In genomic region chr4:20480161-20480947, GRCh38 we compare ENCODE assay signal across 26 cellular contexts.
"Had no signal": no experiment of that assay in that cellular context is flagged by ENCODE, and none has a peak within 500 bp of the region (broad histone marks: within the 10 kb centered on the region; RNA-seq: fewer than 3 reads in every experiment).

No MANE protein-coding gene starts in this region.

- H3K36me3 ChIP-seq: esophagus squamous epithelium, gastrocnemius medialis, heart left ventricle, right atrium auricular region, spleen had no signal

- H3K27ac Mint-ChIP-seq: activated CD4-positive, alpha-beta memory T cell treated with anti-CD3 and anti-CD28 coated beads for 36 hours; activated naive CD4-positive, alpha-beta T cell treated with anti-CD3 and anti-CD28 coated beads for 36 hours; activated naive CD8-positive, alpha-beta T cell treated with anti-CD3 and anti-CD28 coated beads, Interleukin-2, amount 10 ng/mL, durations not matched to agents 7 days and 5 days; activated T-cell treated with anti-CD3 and anti-CD28 coated beads, Interleukin-2, amount 50 U/mL, for 72 hours; endodermal cell; memory B cell; naive B cell; progenitor cell of endocrine pancreas had no signal

- H3K27ac ChIP-seq: coronary artery, esophagus squamous epithelium, gastrocnemius medialis, heart left ventricle, right atrium auricular region, spleen, testis, uterus had no signal

- H3K4me1 Mint-ChIP-seq: activated naive CD8-positive, alpha-beta T cell treated with anti-CD3 and anti-CD28 coated beads, Interleukin-2, amount 10 ng/mL, durations not matched to agents 7 days and 5 days; endodermal cell; memory B cell; naive B cell had no signal

- H3K4me3 ChIP-seq: coronary artery, esophagus squamous epithelium, gastrocnemius medialis, heart left ventricle, mucosa of descending colon, right atrium auricular region, spleen, testis, uterus had no signal

- H3K27me3 ChIP-seq: esophagus squamous epithelium, gastrocnemius medialis, heart left ventricle, right atrium auricular region, spleen, testis, uterus had no signal

- H3K36me3 Mint-ChIP-seq: activated CD4-positive, alpha-beta memory T cell treated with anti-CD3 and anti-CD28 coated beads for 36 hours; activated naive CD8-positive, alpha-beta T cell treated with anti-CD3 and anti-CD28 coated beads, Interleukin-2, amount 10 ng/mL, durations not matched to agents 7 days and 5 days; memory B cell; naive B cell had no signal

- H3K4me3 Mint-ChIP-seq: activated CD4-positive, alpha-beta memory T cell treated with anti-CD3 and anti-CD28 coated beads for 36 hours; activated naive CD4-positive, alpha-beta T cell treated with anti-CD3 and anti-CD28 coated beads for 36 hours; activated naive CD8-positive, alpha-beta T cell treated with anti-CD3 and anti-CD28 coated beads, Interleukin-2, amount 10 ng/mL, durations not matched to agents 7 days and 5 days; activated T-cell treated with anti-CD3 and anti-CD28 coated beads, Interleukin-2, amount 50 U/mL, for 72 hours; endodermal cell; memory B cell; naive B cell had no signal

- H3K4me1 ChIP-seq: esophagus squamous epithelium, gastrocnemius medialis, heart left ventricle, right atrium auricular region, spleen, uterus had no signal

- H3K9me3 ChIP-seq: esophagus squamous epithelium, gastrocnemius medialis, heart left ventricle, mucosa of descending colon, right atrium auricular region, spleen, testis, uterus had no signal

- DNase-seq: activated CD4-positive, alpha-beta memory T cell treated with anti-CD3 and anti-CD28 coated beads for 36 hours; activated CD4-positive, alpha-beta T cell treated with anti-CD3 and anti-CD28 coated beads for 48 hours; activated CD4-positive, CD25-positive, alpha-beta regulatory T cell; activated effector memory CD4-positive, alpha-beta T cell treated with Interleukin-2 at 50 U/mL for 16 hours; activated naive CD4-positive, alpha-beta T cell treated with anti-CD3 and anti-CD28 coated beads for 36 hours; activated naive CD8-positive, alpha-beta T cell treated with anti-CD3 and anti-CD28 coated beads, Interleukin-2, amount 10 ng/mL, durations not matched to agents 7 days and 5 days; activated T-cell treated with anti-CD3 and anti-CD28 coated beads, Interleukin-2, amount 50 U/mL, for 72 hours; amniotic stem cell; cerebellar nuclear complex; endodermal cell; esophagus squamous epithelium; gastrocnemius medialis; heart left ventricle; mucosa of descending colon; naive B cell; spleen; stimulated activated CD4-positive, alpha-beta T cell treated with anti-CD3 and anti-CD28 coated beads, Interleukin-4, amount 100 ng/mL, for 1 hour; stimulated activated naive CD4-positive, alpha-beta T cell; T1000; testis; trophoblast cell; uterus had no signal

- H3K27me3 Mint-ChIP-seq: activated CD4-positive, alpha-beta memory T cell treated with anti-CD3 and anti-CD28 coated beads for 36 hours; activated naive CD8-positive, alpha-beta T cell treated with anti-CD3 and anti-CD28 coated beads, Interleukin-2, amount 10 ng/mL, durations not matched to agents 7 days and 5 days; memory B cell; naive B cell; progenitor cell of endocrine pancreas had no signal

- H3K9me3 Mint-ChIP-seq: activated CD4-positive, alpha-beta memory T cell treated with anti-CD3 and anti-CD28 coated beads for 36 hours; activated naive CD4-positive, alpha-beta T cell treated with anti-CD3 and anti-CD28 coated beads for 36 hours; activated naive CD8-positive, alpha-beta T cell treated with anti-CD3 and anti-CD28 coated beads, Interleukin-2, amount 10 ng/mL, durations not matched to agents 7 days and 5 days; activated T-cell treated with anti-CD3 and anti-CD28 coated beads, Interleukin-2, amount 50 U/mL, for 72 hours; endodermal cell; memory B cell; naive B cell had no signal
